1 cellular context compared by ENCODE assay signal in genomic region chr3:178386401-178386800, GRCh38.
TF ChIP-seq lines count a peak whose summit lies in the region.

No MANE protein-coding gene starts in this region.

TF ChIP-seq in GM12878, 131 proteins besides CTCF, POLR2A, EP300 and RAD21:
- TF ChIP-seq TARDBP (IDR thresholded peaks at IDR 0.05; ENCODE audit: borderline replicate concordance) = no peak
- no peak for TF ChIP-seq LARP7 (IDR thresholded peaks at IDR 0.05)
- TF ChIP-seq, protein P1, sequence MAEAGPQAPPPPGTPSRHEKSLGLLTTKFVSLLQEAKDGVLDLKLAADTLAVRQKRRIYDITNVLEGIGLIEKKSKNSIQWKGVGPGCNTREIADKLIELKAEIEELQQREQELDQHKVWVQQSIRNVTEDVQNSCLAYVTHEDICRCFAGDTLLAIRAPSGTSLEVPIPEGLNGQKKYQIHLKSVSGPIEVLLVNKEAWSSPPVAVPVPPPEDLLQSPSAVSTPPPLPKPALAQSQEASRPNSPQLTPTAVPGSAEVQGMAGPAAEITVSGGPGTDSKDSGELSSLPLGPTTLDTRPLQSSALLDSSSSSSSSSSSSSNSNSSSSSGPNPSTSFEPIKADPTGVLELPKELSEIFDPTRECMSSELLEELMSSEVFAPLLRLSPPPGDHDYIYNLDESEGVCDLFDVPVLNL (IDR thresholded peaks at IDR 0.05; ENCODE audit: low read depth, low read length) = no peak
- no peak for TF ChIP-seq ZNF207 (IDR thresholded peaks at IDR 0.05; ENCODE audit: borderline replicate concordance)
- no peak for TF ChIP-seq ZNF622 (IDR thresholded peaks at IDR 0.05)
- no peak for TF ChIP-seq ZNF384 (IDR thresholded peaks at IDR 0.05; ENCODE audit: borderline replicate concordance, low read depth, low read length)
- no peak for TF ChIP-seq YBX1 (IDR thresholded peaks at IDR 0.05)
- TF ChIP-seq, protein P2, sequence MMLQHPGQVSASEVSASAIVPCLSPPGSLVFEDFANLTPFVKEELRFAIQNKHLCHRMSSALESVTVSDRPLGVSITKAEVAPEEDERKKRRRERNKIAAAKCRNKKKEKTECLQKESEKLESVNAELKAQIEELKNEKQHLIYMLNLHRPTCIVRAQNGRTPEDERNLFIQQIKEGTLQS (IDR thresholded peaks at IDR 0.05; ENCODE audit: borderline replicate concordance, extremely low read depth, low read depth, low read length) = no peak
- TF ChIP-seq EZH2 (IDR thresholded peaks at IDR 0.05; ENCODE audit: borderline replicate concordance, control insufficient read depth, low read depth, low read length) = no peak
- no peak for TF ChIP-seq SP1 (IDR thresholded peaks at IDR 0.05; ENCODE audit: low read depth, low read length)
- TF ChIP-seq GABPA (IDR thresholded peaks at IDR 0.05; ENCODE audit: low read depth) = no peak
- TF ChIP-seq CBFB (IDR thresholded peaks at IDR 0.05; ENCODE audit: low read depth) = no peak
- no peak for TF ChIP-seq CEBPZ (IDR thresholded peaks at IDR 0.05; ENCODE audit: low read depth, low read length)
- no peak for TF ChIP-seq DPF2 (IDR thresholded peaks at IDR 0.05)
- no peak for TF ChIP-seq JUNB (IDR thresholded peaks at IDR 0.05)
- no peak for TF ChIP-seq PAX8 (IDR thresholded peaks at IDR 0.05)
- TF ChIP-seq NFIC (IDR thresholded peaks at IDR 0.05; ENCODE audit: low read depth, low read length) = no peak
- no peak for TF ChIP-seq RBBP5 (conservative IDR thresholded peaks at IDR 0.05)
- TF ChIP-seq NFXL1 (IDR thresholded peaks at IDR 0.05; ENCODE audit: borderline replicate concordance) = no peak
